Comparison of ENCODE assay signal across 12 cellular contexts in genomic region chr13:99464441-99464949, GRCh38. TPM values are rescaled to one million over a fixed set of nuclear protein-coding genes. Genes with fewer than 3 reads are reported as not detected.
DNase-seq lines count a peak whose midpoint lies in the region; ATAC-seq and TF ChIP-seq lines count a peak whose summit lies in the region.
"Had no signal": no experiment of that assay in that cellular context is flagged by ENCODE, and none has a peak within 500 bp of the region (broad histone marks: within the 10 kb centered on the region; RNA-seq: fewer than 3 reads in every experiment).

No MANE protein-coding gene starts in this region.

- 60 to 62% methylated on average over 9 of the region's 9 CpGs for WGBS in esophagus squamous epithelium, 2 donors

- no peaks in the 10 kb centered on the region for H3K9me3 ChIP-seq in esophagus squamous epithelium
- H3K9me3 ChIP-seq: tibial artery had no signal

- no peaks in the 10 kb centered on the region for H3K27me3 Mint-ChIP-seq in activated CD8-positive, alpha-beta T cell treated with anti-CD3 and anti-CD28 coated beads for 36 hours
- H3K27me3 Mint-ChIP-seq: IgD-negative memory B cell had no signal

- no peak for TF ChIP-seq CTCF in activated CD8-positive, alpha-beta T cell treated with anti-CD3 and anti-CD28 coated beads for 36 hours (IDR thresholded peaks at IDR 0.05)
- TF ChIP-seq CTCF in esophagus squamous epithelium (IDR thresholded peaks at IDR 0.05): no peak

- H3K9me3 Mint-ChIP-seq in activated CD8-positive, alpha-beta T cell treated with anti-CD3 and anti-CD28 coated beads for 36 hours: no peaks in the 10 kb centered on the region
- H3K9me3 Mint-ChIP-seq: IgD-negative memory B cell had no signal

- no peaks in the 10 kb centered on the region for H3K36me3 Mint-ChIP-seq in activated CD8-positive, alpha-beta T cell treated with anti-CD3 and anti-CD28 coated beads for 36 hours (ENCODE audit: low read depth)

- ATAC-seq in activated CD8-positive, alpha-beta T cell treated with anti-CD3 and anti-CD28 coated beads for 36 hours: peak; percentile 76

- peak; percentile 30 for DNase-seq in AG08396 (ENCODE audit: low spot score)
- peak; percentile 17 for DNase-seq in GM04504 (ENCODE audit: low read depth)
- no peak for DNase-seq in activated CD8-positive, alpha-beta T cell treated with anti-CD3 and anti-CD28 coated beads for 36 hours
- peak; percentile 72 for DNase-seq in iris pigment epithelial cell (ENCODE audit: low read depth)
- no peak for DNase-seq in midbrain (lab: John Stamatoyannopoulos, UW)
- no peak for DNase-seq in NCI-H510A (lab: John Stamatoyannopoulos, UW)
- no peak for DNase-seq in esophagus squamous epithelium (lab: John Stamatoyannopoulos, UW)
- no peak for DNase-seq in stimulated activated CD4-positive, alpha-beta T cell treated with anti-CD3 and anti-CD28 coated beads, Interleukin-15, amount 100 ng/mL, for 24 hours
- DNase-seq: DND-41, foreskin melanocyte, tibial artery had no signal

- H3K27ac Mint-ChIP-seq in activated CD8-positive, alpha-beta T cell treated with anti-CD3 and anti-CD28 coated beads for 36 hours: peak overlapping the region; percentile 92

- CTCF ChIA-PET in activated CD8-positive, alpha-beta T cell treated with anti-CD3 and anti-CD28 coated beads for 36 hours (lab: Charles Lee): interaction anchor here (1.1 to 1.6 kb wide), 3 partner anchors 15 to 27 kb away, joined by 3 to 6 read pairs (median 3); no protein-coding TSS in a partner anchor

- intact Hi-C loops in activated CD8-positive, alpha-beta T cell treated with anti-CD3 and anti-CD28 coated beads for 36 hours (cut with micrococcal nuclease): no loop called here
- intact Hi-C loops in esophagus squamous epithelium (cut with DNase I): no loop called here

- peak overlapping the region in 1 of 4 donors; percentile 45 for H3K27ac ChIP-seq in esophagus squamous epithelium
- H3K27ac ChIP-seq: tibial artery had no signal

- no peaks in the 10 kb centered on the region for H3K36me3 ChIP-seq in esophagus squamous epithelium
- H3K36me3 ChIP-seq: tibial artery had no signal

- H3K4me1 Mint-ChIP-seq in activated CD8-positive, alpha-beta T cell treated with anti-CD3 and anti-CD28 coated beads for 36 hours (ENCODE audit: low read depth): peaks cover 24% of the 10 kb centered on the region

- TF ChIP-seq POLR2A in esophagus squamous epithelium (IDR thresholded peaks at IDR 0.05): no peak

- peak overlapping the region in 1 of 4 donors; percentile 2 for H3K4me3 ChIP-seq in esophagus squamous epithelium
- H3K4me3 ChIP-seq: tibial artery had no signal

- H3K27me3 ChIP-seq in esophagus squamous epithelium: no peaks in the 10 kb centered on the region

- no peaks in the 10 kb centered on the region for H3K4me1 ChIP-seq in esophagus squamous epithelium
- H3K4me1 ChIP-seq: tibial artery had no signal

- peak overlapping the region; percentile 29 for H3K4me3 Mint-ChIP-seq in activated CD8-positive, alpha-beta T cell treated with anti-CD3 and anti-CD28 coated beads for 36 hours

- POLR2A ChIA-PET in activated CD8-positive, alpha-beta T cell treated with anti-CD3 and anti-CD28 coated beads for 36 hours (lab: Charles Lee): no interaction called here

RNA-seq across cellular contexts. Expression of gene TM9SF2, which starts 36.8 kb away (rescaled TPM):
- total RNA-seq in activated CD8-positive, alpha-beta T cell treated with anti-CD3 and anti-CD28 coated beads for 36 hours: 10 to 100 TPM; 48.0 to 48.1 TPM
- 100 to 1,000 TPM in 1 of 4 donors, 10 to 100 TPM in 3; 60.5 to 118 (median 79.0) TPM for total RNA-seq in esophagus squamous epithelium

Comparison
In these comparisons a context has a peak if more than half of its experiments do, and no peak if none do; other contexts are left out.
1. DNase-seq: peak in AG08396 (single experiment), GM04504 (single experiment) and iris pigment epithelial cell (single experiment); none in activated CD8-positive, alpha-beta T cell treated with anti-CD3 and anti-CD28 coated beads for 36 hours (single experiment), midbrain (single experiment), NCI-H510A (single experiment), esophagus squamous epithelium (single experiment) and stimulated activated CD4-positive, alpha-beta T cell treated with anti-CD3 and anti-CD28 coated beads, Interleukin-15, amount 100 ng/mL, for 24 hours (single experiment).